ENCODE assay signal across 32 cellular contexts in genomic region chrX:53254570-53255461, GRCh38. TPM values are rescaled to one million over a fixed set of nuclear protein-coding genes. Genes with fewer than 3 reads are reported as not detected.
"Had no signal": no experiment of that assay in that cellular context is flagged by ENCODE, and none has a peak within 500 bp of the region (broad histone marks: within the 10 kb centered on the region; RNA-seq: fewer than 3 reads in every experiment).

No MANE protein-coding gene starts in this region.

- H3K27ac ChIP-seq: adrenal gland, breast epithelium, cardiac muscle cell, coronary artery, esophagus squamous epithelium, gastroesophageal sphincter had no signal

- DNase-seq: activated CD4-positive, alpha-beta memory T cell treated with anti-CD3 and anti-CD28 coated beads for 36 hours; activated CD4-positive, alpha-beta T cell treated with anti-CD3 and anti-CD28 coated beads for 36 hours; activated CD4-positive, alpha-beta T cell treated with anti-CD3 and anti-CD28 coated beads, Interleukin-2, amount 10 ng/mL, durations not matched to agents 24 days and 14 days; activated CD4-positive, CD25-positive, alpha-beta regulatory T cell; activated CD4-positive, CD25-positive, alpha-beta regulatory T cell treated with anti-CD3 and anti-CD28 coated beads, Interleukin-2, amount 50 U/mL, for 72 hours; activated CD8-positive, alpha-beta memory T cell treated with anti-CD3 and anti-CD28 coated beads, Interleukin-2, amount 10 ng/mL, durations not matched to agents 7 days and 5 days; activated CD8-positive, alpha-beta memory T cell treated with anti-CD3 and anti-CD28 coated beads, Interleukin-2, amount 50 U/mL, for 4 hours; activated CD8-positive, alpha-beta T cell treated with anti-CD3 and anti-CD28 coated beads, Interleukin-2, amount 10 ng/mL, durations not matched to agents 7 days and 5 days; activated effector memory CD4-positive, alpha-beta T cell treated with anti-CD3 and anti-CD28 coated beads, Interleukin-2, amount 50 U/mL, for 16 hours; activated naive CD4-positive, alpha-beta T cell treated with anti-CD3 and anti-CD28 coated beads for 36 hours; activated naive CD8-positive, alpha-beta T cell treated with anti-CD3 and anti-CD28 coated beads for 36 hours; activated naive CD8-positive, alpha-beta T cell treated with anti-CD3 and anti-CD28 coated beads, Interleukin-2, amount 50 U/mL, for 24 hours; activated T-cell treated with anti-CD3 and anti-CD28 coated beads, Interleukin-2, amount 50 U/mL, for 1 hour; activated T-cell treated with anti-CD3 and anti-CD28 coated beads, Interleukin-2, amount 50 U/mL, for 48 hours; adrenal gland; amygdala; effector memory CD4-positive, alpha-beta T cell; endodermal cell; esophagus squamous epithelium; foreskin melanocyte; T-helper 2 cell had no signal

- H3K9me3 ChIP-seq: adrenal gland, breast epithelium, esophagus squamous epithelium, gastroesophageal sphincter had no signal

- H3K27me3 ChIP-seq: adrenal gland, cardiac muscle cell, esophagus squamous epithelium, gastroesophageal sphincter had no signal

- H3K36me3 Mint-ChIP-seq: activated CD4-positive, alpha-beta memory T cell treated with anti-CD3 and anti-CD28 coated beads for 36 hours; activated CD8-positive, alpha-beta memory T cell treated with anti-CD3 and anti-CD28 coated beads, Interleukin-2, amount 10 ng/mL, durations not matched to agents 7 days and 5 days; activated naive CD4-positive, alpha-beta T cell treated with anti-CD3 and anti-CD28 coated beads, Interleukin-2, amount 50 U/mL, for 24 hours; activated naive CD8-positive, alpha-beta T cell treated with anti-CD3 and anti-CD28 coated beads for 36 hours had no signal

- H3K4me1 ChIP-seq: adrenal gland, breast epithelium, esophagus squamous epithelium, gastroesophageal sphincter had no signal

- H3K27me3 Mint-ChIP-seq: activated CD4-positive, alpha-beta memory T cell treated with anti-CD3 and anti-CD28 coated beads for 36 hours; activated CD4-positive, alpha-beta T cell treated with anti-CD3 and anti-CD28 coated beads for 36 hours; activated CD8-positive, alpha-beta memory T cell treated with anti-CD3 and anti-CD28 coated beads, Interleukin-2, amount 10 ng/mL, durations not matched to agents 7 days and 5 days; activated naive CD4-positive, alpha-beta T cell treated with anti-CD3 and anti-CD28 coated beads, Interleukin-2, amount 50 U/mL, for 24 hours; activated naive CD8-positive, alpha-beta T cell treated with anti-CD3 and anti-CD28 coated beads for 36 hours; activated naive CD8-positive, alpha-beta T cell treated with anti-CD3 and anti-CD28 coated beads, Interleukin-2, amount 50 U/mL, for 24 hours; brain; central memory CD8-positive, alpha-beta T cell had no signal

- ATAC-seq: activated CD4-positive, alpha-beta T cell treated with anti-CD3 and anti-CD28 coated beads for 36 hours; activated CD8-positive, alpha-beta memory T cell treated with anti-CD3 and anti-CD28 coated beads, Interleukin-2, amount 10 ng/mL, durations not matched to agents 7 days and 5 days; activated CD8-positive, alpha-beta T cell treated with anti-CD3 and anti-CD28 coated beads, Interleukin-2, amount 10 ng/mL, durations not matched to agents 7 days and 5 days; activated naive CD8-positive, alpha-beta T cell treated with anti-CD3 and anti-CD28 coated beads, Interleukin-2, amount 50 U/mL, for 24 hours; gastroesophageal sphincter had no signal

- H3K27ac Mint-ChIP-seq: activated CD4-positive, alpha-beta memory T cell treated with anti-CD3 and anti-CD28 coated beads for 36 hours; activated CD4-positive, alpha-beta T cell treated with anti-CD3 and anti-CD28 coated beads for 36 hours; activated CD4-positive, alpha-beta T cell treated with anti-CD3 and anti-CD28 coated beads, Interleukin-2, amount 10 ng/mL, durations not matched to agents 24 days and 14 days; activated CD8-positive, alpha-beta memory T cell treated with anti-CD3 and anti-CD28 coated beads, Interleukin-2, amount 10 ng/mL, durations not matched to agents 7 days and 5 days; activated CD8-positive, alpha-beta T cell treated with anti-CD3 and anti-CD28 coated beads, Interleukin-2, amount 10 ng/mL, durations not matched to agents 7 days and 5 days; activated naive CD4-positive, alpha-beta T cell treated with anti-CD3 and anti-CD28 coated beads for 36 hours; activated naive CD4-positive, alpha-beta T cell treated with anti-CD3 and anti-CD28 coated beads, Interleukin-2, amount 50 U/mL, for 24 hours; activated naive CD8-positive, alpha-beta T cell treated with anti-CD3 and anti-CD28 coated beads for 36 hours; activated naive CD8-positive, alpha-beta T cell treated with anti-CD3 and anti-CD28 coated beads, Interleukin-2, amount 50 U/mL, for 24 hours; activated T-helper 1 cell treated with anti-CD3 and anti-CD28 coated beads, Interleukin-12 subunit alpha, Interleukin-12 subunit beta, Interleukin-2, Interleukin-4 antibody, amounts not matched to agents 30 ng/mL and 10 ng/mL and 1 ng/mL, durations not matched to agents 14 hours and 24 hours and 36 hours; activated T-helper 2 cell treated with anti-CD3 and anti-CD28 coated beads, Interferon-gamma antibody, Interleukin-2, Interleukin-4, amounts not matched to agents 10 μg/mL and 5 μg/mL and 100 μg/mL, durations not matched to agents 14 hours and 24 hours and 36 hours; dendritic cell treated with granulocyte-macrophage colony-stimulating factor and Interleukin-4, amounts not matched to agents 40 ng/mL and 50 ng/mL, for 4 days; endodermal cell had no signal

- H3K4me1 Mint-ChIP-seq: activated CD4-positive, alpha-beta T cell treated with anti-CD3 and anti-CD28 coated beads for 36 hours; activated CD4-positive, alpha-beta T cell treated with anti-CD3 and anti-CD28 coated beads, Interleukin-2, amount 10 ng/mL, durations not matched to agents 24 days and 14 days; activated CD8-positive, alpha-beta memory T cell treated with anti-CD3 and anti-CD28 coated beads, Interleukin-2, amount 10 ng/mL, durations not matched to agents 7 days and 5 days; activated naive CD4-positive, alpha-beta T cell treated with anti-CD3 and anti-CD28 coated beads, Interleukin-2, amount 50 U/mL, for 24 hours; activated naive CD8-positive, alpha-beta T cell treated with anti-CD3 and anti-CD28 coated beads for 36 hours; activated naive CD8-positive, alpha-beta T cell treated with anti-CD3 and anti-CD28 coated beads, Interleukin-2, amount 50 U/mL, for 24 hours; central memory CD8-positive, alpha-beta T cell; endodermal cell had no signal

- H3K4me3 Mint-ChIP-seq: activated CD4-positive, alpha-beta memory T cell treated with anti-CD3 and anti-CD28 coated beads for 36 hours; activated CD4-positive, alpha-beta T cell treated with anti-CD3 and anti-CD28 coated beads for 36 hours; activated CD4-positive, alpha-beta T cell treated with anti-CD3 and anti-CD28 coated beads, Interleukin-2, amount 10 ng/mL, durations not matched to agents 24 days and 14 days; activated CD8-positive, alpha-beta memory T cell treated with anti-CD3 and anti-CD28 coated beads, Interleukin-2, amount 10 ng/mL, durations not matched to agents 7 days and 5 days; activated CD8-positive, alpha-beta T cell treated with anti-CD3 and anti-CD28 coated beads, Interleukin-2, amount 10 ng/mL, durations not matched to agents 7 days and 5 days; activated naive CD4-positive, alpha-beta T cell treated with anti-CD3 and anti-CD28 coated beads for 36 hours; activated naive CD4-positive, alpha-beta T cell treated with anti-CD3 and anti-CD28 coated beads, Interleukin-2, amount 50 U/mL, for 24 hours; activated naive CD8-positive, alpha-beta T cell treated with anti-CD3 and anti-CD28 coated beads for 36 hours; activated naive CD8-positive, alpha-beta T cell treated with anti-CD3 and anti-CD28 coated beads, Interleukin-2, amount 50 U/mL, for 24 hours; activated T-helper 1 cell treated with anti-CD3 and anti-CD28 coated beads, Interleukin-12 subunit alpha, Interleukin-12 subunit beta, Interleukin-2, Interleukin-4 antibody, amounts not matched to agents 30 ng/mL and 10 ng/mL and 1 ng/mL, durations not matched to agents 14 hours and 24 hours and 36 hours; brain; central memory CD8-positive, alpha-beta T cell; dendritic cell treated with granulocyte-macrophage colony-stimulating factor and Interleukin-4, amounts not matched to agents 40 ng/mL and 50 ng/mL, for 4 days; endodermal cell had no signal

- H3K36me3 ChIP-seq: adrenal gland, breast epithelium, cardiac muscle cell had no signal

- H3K9me3 Mint-ChIP-seq: activated CD4-positive, alpha-beta memory T cell treated with anti-CD3 and anti-CD28 coated beads for 36 hours; activated CD4-positive, alpha-beta T cell treated with anti-CD3 and anti-CD28 coated beads, Interleukin-2, amount 10 ng/mL, durations not matched to agents 24 days and 14 days; activated naive CD4-positive, alpha-beta T cell treated with anti-CD3 and anti-CD28 coated beads for 36 hours; activated naive CD4-positive, alpha-beta T cell treated with anti-CD3 and anti-CD28 coated beads, Interleukin-2, amount 50 U/mL, for 24 hours; activated naive CD8-positive, alpha-beta T cell treated with anti-CD3 and anti-CD28 coated beads for 36 hours; activated naive CD8-positive, alpha-beta T cell treated with anti-CD3 and anti-CD28 coated beads, Interleukin-2, amount 50 U/mL, for 24 hours; activated T-helper 1 cell treated with anti-CD3 and anti-CD28 coated beads, Interleukin-12 subunit alpha, Interleukin-12 subunit beta, Interleukin-2, Interleukin-4 antibody, amounts not matched to agents 30 ng/mL and 10 ng/mL and 1 ng/mL, durations not matched to agents 14 hours and 24 hours and 36 hours; activated T-helper 2 cell treated with anti-CD3 and anti-CD28 coated beads, Interferon-gamma antibody, Interleukin-2, Interleukin-4, amounts not matched to agents 10 μg/mL and 5 μg/mL and 100 μg/mL, durations not matched to agents 14 hours and 24 hours and 36 hours; central memory CD8-positive, alpha-beta T cell; dendritic cell treated with granulocyte-macrophage colony-stimulating factor and Interleukin-4, amounts not matched to agents 40 ng/mL and 50 ng/mL, for 4 days had no signal

- H3K4me3 ChIP-seq: adrenal gland, breast epithelium, cardiac muscle cell, coronary artery, dorsolateral prefrontal cortex, esophagus squamous epithelium, gastroesophageal sphincter had no signal

RNA-seq across cellular contexts. Expression of gene IQSEC2, which starts 26.6 kb away (rescaled TPM):
- total RNA-seq: activated CD8-positive, alpha-beta T cell treated with anti-CD3 and anti-CD28 coated beads, Interleukin-2, amount 10 ng/mL, durations not matched to agents 7 days and 5 days had no signal
